8 cellular contexts compared by ENCODE assay signal in genomic region chr3:43289401-43289800, GRCh38. TPM values are rescaled to one million over a fixed set of nuclear protein-coding genes. Genes with fewer than 3 reads are reported as not detected.
DNase-seq lines count a peak whose midpoint lies in the region; ATAC-seq and TF ChIP-seq lines count a peak whose summit lies in the region.

No MANE protein-coding gene starts in this region.

- no peak for DNase-seq in CD4-positive, alpha-beta T cell
- DNase-seq in PC-3 (no peak), epithelial cell of proximal tubule (ENCODE audit: low read depth) (no peak), osteocyte (ENCODE audit: extremely low spot score, unreplicated experiment) (no peak), lower leg skin (ENCODE audit: low spot score in 2 of 2) (no peak), epidermal melanocyte (ENCODE audit: insufficient read length, low spot score) (no peak), SK-N-DZ (ENCODE audit: low spot score) (no peak)

- H3K9me3 Mint-ChIP-seq in CD4-positive, alpha-beta T cell, result no peaks in the 10 kb centered on the region
- H3K9me3 Mint-ChIP-seq in osteocyte (ENCODE audit: unreplicated experiment), result no peaks in the 10 kb centered on the region

- H3K4me3 Mint-ChIP-seq in CD4-positive, alpha-beta T cell, result peak overlapping the region; percentile 96
- H3K4me3 Mint-ChIP-seq in osteocyte (ENCODE audit: unreplicated experiment), result peak overlapping the region; percentile 86

- H3K36me3 ChIP-seq in PC-3 (ENCODE audit: low read depth, low read length), result peaks cover 15% of the 10 kb centered on the region; the same call in 1 of the 2 replicates

- POLR2A ChIA-PET in CD4-positive, alpha-beta T cell (lab: Charles Lee), result interaction anchor here (1.3 to 5.7 kb wide), 5 partner anchors 8 to 127 kb away, joined by 3 to 122 read pairs (median 5); no protein-coding TSS in a partner anchor
- POLR2A ChIA-PET in PC-3 (lab: Charles Lee; ENCODE audit: unreplicated experiment), result interaction anchor here (0.6 to 1.0 kb wide), 3 partner anchors 11 to 787 kb away, joined by 3 to 8 read pairs (median 6); partner anchors contain the start of gene VIPR1

- H4K20me1 ChIP-seq in PC-3 (ENCODE audit: low read length), result peaks cover 71% of the 10 kb centered on the region

- H3K4me1 Mint-ChIP-seq in CD4-positive, alpha-beta T cell (ENCODE audit: low read depth), result peaks cover 67% of the 10 kb centered on the region
- H3K4me1 Mint-ChIP-seq in osteocyte (ENCODE audit: unreplicated experiment), result peaks cover 50% of the 10 kb centered on the region

- BruUV-seq in PC-3 (replicated peaks; lab: Mats Ljungman, UMichigan), result no TSS peak

- peaks cover 4% of the 10 kb centered on the region for H3K27me3 Mint-ChIP-seq in CD4-positive, alpha-beta T cell
- H3K27me3 Mint-ChIP-seq in osteocyte (ENCODE audit: unreplicated experiment), result peaks cover 2% of the 10 kb centered on the region

- H3F3A ChIP-seq in PC-3 (ENCODE audit: low read length, unreplicated experiment), result no peaks in the 10 kb centered on the region

- peak overlapping the region; percentile 70 for H3K27ac ChIP-seq in CD4-positive, alpha-beta T cell (ENCODE audit: low read depth, low read length)
- peak overlapping the region; percentile 60; the same call in 1 of the 2 replicates for H3K27ac ChIP-seq in PC-3 (ENCODE audit: low read length)

- peaks cover 76% of the 10 kb centered on the region for H3K79me2 ChIP-seq in PC-3 (ENCODE audit: low read length)

- peak overlapping the region; percentile 85 for H3K4me3 ChIP-seq in PC-3 (ENCODE audit: low read length)
- H3K4me3 ChIP-seq in epithelial cell of proximal tubule (ENCODE audit: low read depth, low read length), result peak overlapping the region; percentile 82
- no peak overlapping the region for H3K4me3 ChIP-seq in lower leg skin (ENCODE audit: low read depth, poor library complexity, severe bottlenecking)

- H3K27ac Mint-ChIP-seq in CD4-positive, alpha-beta T cell, result peak overlapping the region; percentile 97
- peak overlapping the region; percentile 88 for H3K27ac Mint-ChIP-seq in osteocyte (ENCODE audit: unreplicated experiment)

- intact Hi-C loops in CD4-positive, alpha-beta T cell (cut with DNase I, micrococcal nuclease), result loop anchor here (5.0 kb wide), 7 partner anchors 38 to 213 kb away; partner anchors contain the start of gene POMGNT2 (in 1 of the 2)
- intact Hi-C loops in PC-3 (cut with micrococcal nuclease), result loop anchor here (5.0 kb wide), 1 partner anchor 333 kb away; the partner anchor contains the start of gene ANO10
- intact Hi-C loops in lower leg skin (cut with DNase I; ENCODE audit: low total_unique reads), result no loop called here

- peaks cover 68% of the 10 kb centered on the region for H3K36me3 Mint-ChIP-seq in CD4-positive, alpha-beta T cell (ENCODE audit: low read depth)
- peaks cover 3% of the 10 kb centered on the region for H3K36me3 Mint-ChIP-seq in osteocyte (ENCODE audit: unreplicated experiment)

- TF ChIP-seq POLR2A in lower leg skin (IDR thresholded peaks at IDR 0.05), result no peak

- H3K9me2 ChIP-seq in PC-3 (replicated peaks; ENCODE audit: low read length), result no peaks in the 10 kb centered on the region

- 14 to 26% methylated on average over 2 of the region's 2 CpGs for WGBS in lower leg skin, 2 donors

- H3K4me2 ChIP-seq in PC-3 (ENCODE audit: low read length), result peak overlapping the region; percentile 88

- peaks cover 42% of the 10 kb centered on the region for H3K4me1 ChIP-seq in PC-3 (ENCODE audit: insufficient read depth, low read length)

- no peak overlapping the region for H2AFZ ChIP-seq in PC-3 (ENCODE audit: low read length)

- no peak for TF ChIP-seq CTCF in CD4-positive, alpha-beta T cell (IDR thresholded peaks at IDR 0.05)
- no peak for TF ChIP-seq CTCF in PC-3 (conservative IDR thresholded peaks at IDR 0.05; ENCODE audit: low read depth, low read length)
- TF ChIP-seq CTCF in epithelial cell of proximal tubule (conservative IDR thresholded peaks at IDR 0.05; ENCODE audit: low read depth, low read length), result no peak
- no peak for TF ChIP-seq CTCF in osteocyte (IDR thresholded peaks at IDR 0.05)
- no peak for TF ChIP-seq CTCF in lower leg skin (IDR thresholded peaks at IDR 0.05)

- no peaks in the 10 kb centered on the region for H3K9me3 ChIP-seq in CD4-positive, alpha-beta T cell (ENCODE audit: control insufficient read depth, low read length)
- no peaks in the 10 kb centered on the region for H3K9me3 ChIP-seq in PC-3 (ENCODE audit: low read length)

- no peak overlapping the region for H3K9ac ChIP-seq in PC-3 (ENCODE audit: low read length)

- H3K27me3 ChIP-seq in CD4-positive, alpha-beta T cell (ENCODE audit: control insufficient read depth, insufficient read depth, low read length), result no peaks in the 10 kb centered on the region
- H3K27me3 ChIP-seq in PC-3 (ENCODE audit: low read length), result no peaks in the 10 kb centered on the region

- no peak for ATAC-seq in CD4-positive, alpha-beta T cell (ENCODE audit: poor library complexity)
- ATAC-seq in PC-3 (no peak), HG03432 (IDR thresholded peaks at IDR 0.05; ENCODE audit: unreplicated experiment) (no peak)

- CTCF ChIA-PET in CD4-positive, alpha-beta T cell (lab: Charles Lee), result no interaction called here
- CTCF ChIA-PET in PC-3 (lab: Charles Lee), result interaction anchor here (0.5 kb wide), 1 partner anchor 118 kb away, joined by 3 read pairs; no protein-coding TSS in a partner anchor

RNA-seq across cellular contexts. Expression of gene SNRK, which starts 3.1 kb away (rescaled TPM):
- total RNA-seq in CD4-positive, alpha-beta T cell, result 100 to 1,000 TPM; 215 to 217 TPM
- total RNA-seq in PC-3 (2014; rRNA removed), result 53.3 and 53.4 TPM in 2 replicates
- total RNA-seq in epithelial cell of proximal tubule, result 12.9 and 16.3 TPM in 2 replicates
- total RNA-seq in osteocyte, result 25.9 and 29.2 TPM in 2 replicates
- 100 to 1,000 TPM in 1 of 4 donors, 10 to 100 TPM in 3; 59.8 to 180 (median 79.9) TPM for total RNA-seq in lower leg skin
- polyA plus RNA-seq in SK-N-DZ (2014; cell fraction: cytosol; rRNA removed), result 9.5 and 10.3 TPM in 2 replicates
- 10.2 and 12.4 TPM in 2 replicates for polyA plus RNA-seq in SK-N-DZ (2014; cell fraction: nucleus; rRNA removed)
